Comparison of ENCODE assay signal across 18 cellular contexts in the genomic region with DNA sequence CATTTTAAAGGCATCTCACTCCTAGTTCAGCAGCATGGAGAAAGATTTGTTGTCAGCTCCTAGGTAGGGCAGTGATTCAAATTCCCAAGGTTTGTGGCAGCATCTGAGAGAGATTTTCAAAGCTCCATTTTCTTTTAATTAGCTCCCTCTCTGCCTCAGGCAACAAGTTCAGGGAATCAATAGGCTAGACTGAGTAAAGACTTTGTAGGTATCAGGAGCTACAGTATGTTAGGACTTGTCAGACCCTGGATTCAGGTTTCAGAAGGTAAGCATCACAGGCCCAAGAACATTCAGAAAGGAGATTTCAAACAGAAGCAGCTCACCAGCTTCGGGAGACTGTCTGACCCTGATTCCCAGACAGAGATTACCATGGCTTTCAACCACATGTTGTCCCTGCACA.
DNase-seq lines count a peak whose midpoint lies in the region; ATAC-seq and TF ChIP-seq lines count a peak whose summit lies in the region.
"Had no signal": no experiment of that assay in that cellular context is flagged by ENCODE, and none has a peak within 500 bp of the region (broad histone marks: within the 10 kb centered on the region; RNA-seq: fewer than 3 reads in every experiment).

No MANE protein-coding gene starts in this region.

- H3K79me2 ChIP-seq in GM23338 (replicated peaks; ENCODE audit: insufficient read depth) (no peaks in the 10 kb centered on the region), osteoblast (ENCODE audit: insufficient read depth, low read length) (no peaks in the 10 kb centered on the region)

- H3K36me3 Mint-ChIP-seq in GM23338 (ENCODE audit: low read depth), result no peaks in the 10 kb centered on the region
- H3K36me3 Mint-ChIP-seq in nephron progenitor cell (ENCODE audit: low read depth), result no peaks in the 10 kb centered on the region

- H3K27ac ChIP-seq in GM23338 (ENCODE audit: low read depth) (no peak overlapping the region), KOPT-K1 (ENCODE audit: low read depth, low read length, poor library complexity, severe bottlenecking) (peak overlapping the region; percentile 63), gastroesophageal sphincter (no peak overlapping the region), osteoblast (ENCODE audit: low read depth, low read length) (no peak overlapping the region)
- H3K27ac ChIP-seq: C4-2B, RWPE1 had no signal

- no peaks in the 10 kb centered on the region for H3K9me3 Mint-ChIP-seq in GM23338
- H3K9me3 Mint-ChIP-seq in nephron progenitor cell, result no peaks in the 10 kb centered on the region

- no peaks in the 10 kb centered on the region for H3F3A ChIP-seq in GM23338 (replicated peaks; ENCODE audit: low read depth)

- H3K9me3 ChIP-seq in KOPT-K1 (ENCODE audit: insufficient read depth, low read length, poor library complexity, severe bottlenecking) (peaks cover 7% of the 10 kb centered on the region), gastroesophageal sphincter (no peaks in the 10 kb centered on the region), osteoblast (ENCODE audit: low read depth, low read length) (no peaks in the 10 kb centered on the region)
- H3K9me3 ChIP-seq: HAP-1 had no signal

- 60% methylated on average over 1 of the region's 1 CpG; no CpG with 5 or more reads in 1 of the 2 donors for WGBS in gastroesophageal sphincter (ENCODE audit: low coverage in 1 of 2), 2 donors

- H3K36me3 ChIP-seq in GM23338 (ENCODE audit: insufficient read depth) (no peaks in the 10 kb centered on the region), KOPT-K1 (ENCODE audit: insufficient read depth, low read length) (no peaks in the 10 kb centered on the region), gastroesophageal sphincter (no peaks in the 10 kb centered on the region), osteoblast (ENCODE audit: insufficient read depth, low read length) (no peaks in the 10 kb centered on the region)
- H3K36me3 ChIP-seq: HAP-1 had no signal

- peaks cover 2% of the 10 kb centered on the region for H3K27me3 Mint-ChIP-seq in GM23338 (ENCODE audit: insufficient read depth, low read depth, poor library complexity)
- H3K27me3 Mint-ChIP-seq in nephron progenitor cell (ENCODE audit: low read depth, poor library complexity), result no peaks in the 10 kb centered on the region

- no peaks in the 10 kb centered on the region for H3K4me1 Mint-ChIP-seq in GM23338
- H3K4me1 Mint-ChIP-seq in nephron progenitor cell, result no peaks in the 10 kb centered on the region

- no peaks in the 10 kb centered on the region for H4K20me1 ChIP-seq in GM23338 (replicated peaks; ENCODE audit: insufficient read depth)
- H4K20me1 ChIP-seq in osteoblast (ENCODE audit: insufficient read depth, low read length), result no peaks in the 10 kb centered on the region

- no peak for TF ChIP-seq POLR2A in gastroesophageal sphincter (IDR thresholded peaks at IDR 0.05)

- no peak overlapping the region for H3K4me2 ChIP-seq in GM23338
- H3K4me2 ChIP-seq in osteoblast (ENCODE audit: insufficient read depth, low read length), result no peak overlapping the region

- TF ChIP-seq EP300 in gastroesophageal sphincter (IDR thresholded peaks at IDR 0.05), result no peak

- H2AFZ ChIP-seq in GM23338 (peak overlapping the region; percentile 66; the same call in 1 of the 2 replicates), osteoblast (ENCODE audit: low read length) (no peak overlapping the region)

- DNase-seq in GM23338 (ENCODE audit: low spot score) (peak; percentile 1), nephron progenitor cell (no peak), kidney tubule cell (ENCODE audit: low spot score) (no peak), osteoblast (ENCODE audit: insufficient read length, low spot score, missing footprints) (no peak)
- no peak for DNase-seq in stimulated activated CD4-positive, alpha-beta T cell treated with anti-CD3 and anti-CD28 coated beads, Interleukin-15, amount 100 ng/mL, for 24 hours
- DNase-seq: DND-41, GDM1, NCI-H1048, NCI-H146, NCI-H2081 treated with DMSO at 0.1 percent for 48 hours, NCI-H526 treated with DMSO at 0.1 percent for 48 hours had no signal

- H3K9me2 ChIP-seq in GM23338 (ENCODE audit: insufficient read depth), result no peaks in the 10 kb centered on the region

- TF ChIP-seq CTCF in GM23338 (conservative IDR thresholded peaks at IDR 0.05; ENCODE audit: low read depth in 2 of 2) (no peak), gastroesophageal sphincter (IDR thresholded peaks at IDR 0.05) (no peak), nephron progenitor cell (IDR thresholded peaks at IDR 0.05) (no peak), osteoblast (IDR thresholded peaks at IDR 0.05; ENCODE audit: extremely low read depth, low read depth, low read length) (no peak)

- H3K4me3 Mint-ChIP-seq in GM23338 (no peak overlapping the region), nephron progenitor cell (no peak overlapping the region)

- H3K4me3 ChIP-seq in GM23338 (no peak overlapping the region), gastroesophageal sphincter (no peak overlapping the region), osteoblast (ENCODE audit: insufficient read depth, low read length) (no peak overlapping the region)
- H3K4me3 ChIP-seq: GM12878, HAP-1, K562 had no signal

- ATAC-seq in GM23338 (no peak), gastroesophageal sphincter (peak; percentile 25)
- ATAC-seq: K562 had no signal

- no peak overlapping the region for H3K27ac Mint-ChIP-seq in GM23338
- H3K27ac Mint-ChIP-seq in nephron progenitor cell, result peak overlapping the region; percentile 59

- no peaks in the 10 kb centered on the region for H3K4me1 ChIP-seq in GM23338 (ENCODE audit: insufficient read depth)
- H3K4me1 ChIP-seq in gastroesophageal sphincter, result no peaks in the 10 kb centered on the region
- no peaks in the 10 kb centered on the region for H3K4me1 ChIP-seq in osteoblast (ENCODE audit: insufficient read depth, low read length)
- H3K4me1 ChIP-seq: HAP-1 had no signal

- H3K27me3 ChIP-seq in GM23338 (ENCODE audit: insufficient read depth), result no peaks in the 10 kb centered on the region
- no peaks in the 10 kb centered on the region for H3K27me3 ChIP-seq in gastroesophageal sphincter
- no peaks in the 10 kb centered on the region for H3K27me3 ChIP-seq in osteoblast (ENCODE audit: insufficient read depth, low read length)

TF ChIP-seq in GM23338, 12 proteins besides CTCF, POLR2A, EP300 and RAD21 (continues in another document):
- TF ChIP-seq POLR2AphosphoS5 (IDR thresholded peaks at IDR 0.05; ENCODE audit: low read depth) (no peak), ZNF331 (CRISPR knock-in tag; IDR thresholded peaks at IDR 0.05; ENCODE audit: low read depth) (no peak)
- TF ChIP-seq, protein P1, sequence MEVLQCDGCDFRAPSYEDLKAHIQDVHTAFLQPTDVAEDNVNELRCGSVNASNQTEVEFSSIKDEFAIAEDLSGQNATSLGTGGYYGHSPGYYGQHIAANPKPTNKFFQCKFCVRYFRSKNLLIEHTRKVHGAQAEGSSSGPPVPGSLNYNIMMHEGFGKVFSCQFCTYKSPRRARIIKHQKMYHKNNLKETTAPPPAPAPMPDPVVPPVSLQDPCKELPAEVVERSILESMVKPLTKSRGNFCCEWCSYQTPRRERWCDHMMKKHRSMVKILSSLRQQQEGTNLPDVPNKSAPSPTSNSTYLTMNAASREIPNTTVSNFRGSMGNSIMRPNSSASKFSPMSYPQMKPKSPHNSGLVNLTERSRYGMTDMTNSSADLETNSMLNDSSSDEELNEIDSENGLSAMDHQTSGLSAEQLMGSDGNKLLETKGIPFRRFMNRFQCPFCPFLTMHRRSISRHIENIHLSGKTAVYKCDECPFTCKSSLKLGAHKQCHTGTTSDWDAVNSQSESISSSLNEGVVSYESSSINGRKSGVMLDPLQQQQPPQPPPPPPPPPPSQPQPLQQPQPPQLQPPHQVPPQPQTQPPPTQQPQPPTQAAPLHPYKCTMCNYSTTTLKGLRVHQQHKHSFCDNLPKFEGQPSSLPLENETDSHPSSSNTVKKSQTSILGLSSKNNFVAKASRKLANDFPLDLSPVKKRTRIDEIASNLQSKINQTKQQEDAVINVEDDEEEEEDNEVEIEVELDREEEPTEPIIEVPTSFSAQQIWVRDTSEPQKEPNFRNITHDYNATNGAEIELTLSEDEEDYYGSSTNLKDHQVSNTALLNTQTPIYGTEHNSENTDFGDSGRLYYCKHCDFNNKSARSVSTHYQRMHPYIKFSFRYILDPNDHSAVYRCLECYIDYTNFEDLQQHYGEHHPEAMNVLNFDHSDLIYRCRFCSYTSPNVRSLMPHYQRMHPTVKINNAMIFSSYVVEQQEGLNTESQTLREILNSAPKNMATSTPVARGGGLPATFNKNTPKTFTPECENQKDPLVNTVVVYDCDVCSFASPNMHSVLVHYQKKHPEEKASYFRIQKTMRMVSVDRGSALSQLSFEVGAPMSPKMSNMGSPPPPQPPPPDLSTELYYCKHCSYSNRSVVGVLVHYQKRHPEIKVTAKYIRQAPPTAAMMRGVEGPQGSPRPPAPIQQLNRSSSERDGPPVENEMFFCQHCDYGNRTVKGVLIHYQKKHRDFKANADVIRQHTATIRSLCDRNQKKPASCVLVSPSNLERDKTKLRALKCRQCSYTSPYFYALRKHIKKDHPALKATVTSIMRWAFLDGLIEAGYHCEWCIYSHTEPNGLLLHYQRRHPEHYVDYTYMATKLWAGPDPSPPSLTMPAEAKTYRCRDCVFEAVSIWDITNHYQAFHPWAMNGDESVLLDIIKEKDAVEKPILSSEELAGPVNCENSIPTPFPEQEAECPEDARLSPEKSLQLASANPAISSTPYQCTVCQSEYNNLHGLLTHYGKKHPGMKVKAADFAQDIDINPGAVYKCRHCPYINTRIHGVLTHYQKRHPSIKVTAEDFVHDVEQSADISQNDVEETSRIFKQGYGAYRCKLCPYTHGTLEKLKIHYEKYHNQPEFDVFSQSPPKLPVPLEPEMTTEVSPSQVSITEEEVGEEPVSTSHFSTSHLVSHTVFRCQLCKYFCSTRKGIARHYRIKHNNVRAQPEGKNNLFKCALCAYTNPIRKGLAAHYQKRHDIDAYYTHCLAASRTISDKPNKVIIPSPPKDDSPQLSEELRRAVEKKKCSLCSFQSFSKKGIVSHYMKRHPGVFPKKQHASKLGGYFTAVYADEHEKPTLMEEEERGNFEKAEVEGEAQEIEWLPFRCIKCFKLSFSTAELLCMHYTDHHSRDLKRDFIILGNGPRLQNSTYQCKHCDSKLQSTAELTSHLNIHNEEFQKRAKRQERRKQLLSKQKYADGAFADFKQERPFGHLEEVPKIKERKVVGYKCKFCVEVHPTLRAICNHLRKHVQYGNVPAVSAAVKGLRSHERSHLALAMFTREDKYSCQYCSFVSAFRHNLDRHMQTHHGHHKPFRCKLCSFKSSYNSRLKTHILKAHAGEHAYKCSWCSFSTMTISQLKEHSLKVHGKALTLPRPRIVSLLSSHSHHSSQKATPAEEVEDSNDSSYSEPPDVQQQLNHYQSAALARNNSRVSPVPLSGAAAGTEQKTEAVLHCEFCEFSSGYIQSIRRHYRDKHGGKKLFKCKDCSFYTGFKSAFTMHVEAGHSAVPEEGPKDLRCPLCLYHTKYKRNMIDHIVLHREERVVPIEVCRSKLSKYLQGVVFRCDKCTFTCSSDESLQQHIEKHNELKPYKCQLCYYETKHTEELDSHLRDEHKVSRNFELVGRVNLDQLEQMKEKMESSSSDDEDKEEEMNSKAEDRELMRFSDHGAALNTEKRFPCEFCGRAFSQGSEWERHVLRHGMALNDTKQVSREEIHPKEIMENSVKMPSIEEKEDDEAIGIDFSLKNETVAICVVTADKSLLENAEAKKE (CRISPR knock-in tag; IDR thresholded peaks at IDR 0.05), result no peak
